8 cellular contexts compared by ENCODE assay signal in genomic region chr20:62356948-62357667, GRCh38. TPM values are rescaled to one million over a fixed set of nuclear protein-coding genes. Genes with fewer than 3 reads are reported as not detected.
DNase-seq lines count a peak whose midpoint lies in the region; ATAC-seq, FAIRE-seq and TF ChIP-seq lines count a peak whose summit lies in the region.
"Had no signal": no experiment of that assay in that cellular context is flagged by ENCODE, and none has a peak within 500 bp of the region (broad histone marks: within the 10 kb centered on the region; RNA-seq: fewer than 3 reads in every experiment).

No MANE protein-coding gene starts in this region.

- no peaks in the 10 kb centered on the region for H3K9me1 ChIP-seq in keratinocyte (ENCODE audit: control insufficient read depth, extremely low read depth, insufficient read depth, low read length)

- H3K4me1 Mint-ChIP-seq in MCF 10A (ENCODE audit: insufficient read depth, unreplicated experiment): peaks cover 34% of the 10 kb centered on the region

- POLR2A ChIA-PET in MCF 10A (lab: Yijun Ruan, JAX): interaction anchor here (0.7 to 5.4 kb wide), 11 partner anchors 8 to 286 kb away, joined by 3 to 106 read pairs (median 4); partner anchors contain the start of genes ADRM1, LAMA5, RPS21 and SLCO4A1

- H3K9me3 ChIP-seq in keratinocyte (ENCODE audit: control insufficient read depth, low read depth, low read length): no peaks in the 10 kb centered on the region
- H3K9me3 ChIP-seq in thoracic aorta: no peaks in the 10 kb centered on the region
- H3K9me3 ChIP-seq in Karpas-422 (ENCODE audit: low read length): no peaks in the 10 kb centered on the region

- H3K79me2 ChIP-seq in keratinocyte (ENCODE audit: control insufficient read depth, insufficient read depth, low read length) (peaks cover 62% of the 10 kb centered on the region), Karpas-422 (ENCODE audit: low read length) (no peaks in the 10 kb centered on the region)

- H3K27me3 Mint-ChIP-seq in MCF 10A (ENCODE audit: insufficient read depth, unreplicated experiment): no peaks in the 10 kb centered on the region

- no peaks in the 10 kb centered on the region for H3K9me2 ChIP-seq in Karpas-422 (replicated peaks; ENCODE audit: insufficient read depth, low read length)

- peaks cover 41% of the 10 kb centered on the region for H3K36me3 Mint-ChIP-seq in MCF 10A (ENCODE audit: insufficient read depth, unreplicated experiment)

- CTCF ChIA-PET in MCF 10A (lab: Yijun Ruan, JAX): interaction anchor here (1.2 to 3.7 kb wide), 5 partner anchors 11 to 56 kb away, joined by 5 to 52 read pairs (median 6); partner anchors contain the start of gene LAMA5

- H3K4me3 ChIP-seq in keratinocyte (ENCODE audit: control insufficient read depth in 2 of 3, extremely low read depth in 1 of 3, insufficient read depth in 2 of 3, low read depth in 1 of 3, low read length in 3 of 3) (no peak overlapping the region), thoracic aorta (peak overlapping the region; percentile 69), Karpas-422 (ENCODE audit: low read length) (no peak overlapping the region)

- H3K27ac ChIP-seq in keratinocyte (ENCODE audit: control insufficient read depth, insufficient read depth, low read length) (no peak overlapping the region), thoracic aorta (peak overlapping the region; percentile 94 to 100), Karpas-422 (ENCODE audit: low read length) (no peak overlapping the region)

- peak; percentile 38 for ATAC-seq in thoracic aorta (ENCODE audit: insufficient number of reproducible peaks, low FRiP score, low read depth)

- peaks cover 6 to 19% of the 10 kb centered on the region in 2 experiments for H3K36me3 ChIP-seq in keratinocyte (ENCODE audit: control insufficient read depth in 2 of 2, extremely low read depth in 1 of 2, insufficient read depth in 2 of 2, low read length in 2 of 2)
- peaks cover 3% of the 10 kb centered on the region for H3K36me3 ChIP-seq in thoracic aorta
- H3K36me3 ChIP-seq in Karpas-422 (ENCODE audit: insufficient read depth, low read length): no peaks in the 10 kb centered on the region

- TF ChIP-seq CTCF in MCF 10A (IDR thresholded peaks at IDR 0.05; ENCODE audit: unreplicated experiment) (no peak), keratinocyte (optimal IDR thresholded peaks at IDR 0.05 in 1 of 3, IDR thresholded peaks at IDR 0.05 in 1 of 3, conservative IDR thresholded peaks at IDR 0.05 in 1 of 3; ENCODE audit: extremely low read depth in 1 of 3, insufficient read depth in 2 of 3, low read length in 3 of 3) (no peak), thoracic aorta (IDR thresholded peaks at IDR 0.05) (no peak)

- dilution Hi-C loops in keratinocyte (cut with MboI; ENCODE audit: extremely low pct_ligation_motif_present, low sequenced_read_pairs): no loop called here

- no peak overlapping the region for H3K9ac ChIP-seq in keratinocyte (ENCODE audit: control insufficient read depth, extremely low read depth, insufficient read depth, low read length)
- H3K9ac ChIP-seq in Karpas-422 (ENCODE audit: low read length): no peak overlapping the region

- BruUV-seq in MCF 10A (replicated peaks; lab: Mats Ljungman, UMichigan): no TSS peak

- H2AFZ ChIP-seq in keratinocyte (ENCODE audit: control insufficient read depth, low read length) (no peak overlapping the region), Karpas-422 (ENCODE audit: low read length) (no peak overlapping the region)

- FAIRE-seq in keratinocyte (lab: Jason Lieb, UNC): no peak

- H3K4me1 ChIP-seq in keratinocyte (ENCODE audit: control insufficient read depth, extremely low read depth, insufficient read depth, low read length) (peaks cover 83% of the 10 kb centered on the region), thoracic aorta (ENCODE audit: control insufficient read depth in 1 of 2, low read depth in 2 of 2) (peaks cover 76 to 95% of the 10 kb centered on the region in 2 donors), Karpas-422 (ENCODE audit: low read length) (peaks cover 2% of the 10 kb centered on the region)

- H3K4me3 Mint-ChIP-seq in MCF 10A (ENCODE audit: unreplicated experiment): no peak overlapping the region

- H3K9me3 Mint-ChIP-seq in MCF 10A (ENCODE audit: unreplicated experiment): no peaks in the 10 kb centered on the region

- H3K27ac Mint-ChIP-seq in MCF 10A (ENCODE audit: low read depth, unreplicated experiment): no peak overlapping the region

- H3K27me3 ChIP-seq in keratinocyte (ENCODE audit: control insufficient read depth, extremely low read depth, insufficient read depth, low read length) (no peaks in the 10 kb centered on the region), thoracic aorta (replicated peaks; ENCODE audit: insufficient read depth) (no peaks in the 10 kb centered on the region), Karpas-422 (ENCODE audit: low read length) (no peaks in the 10 kb centered on the region)

- DNase-seq in LHCN-M2 (ENCODE audit: low read depth) (peak; percentile 68), MCF 10A (ENCODE audit: unreplicated experiment) (peak; percentile 73), keratinocyte (ENCODE audit: low read depth, low spot score) (no peak), thoracic aorta (ENCODE audit: low spot score) (peak; percentile 65), NCI-H187 (lab: John Stamatoyannopoulos, UW) (no peak), Karpas-422 (no peak)
- no peak for DNase-seq in activated CD4-positive, CD25-positive, alpha-beta regulatory T cell (lab: John Stamatoyannopoulos, UW)
- DNase-seq: MM.1S had no signal

- intact Hi-C loops in MCF 10A (cut with micrococcal nuclease): no loop called here

- peaks cover 14% of the 10 kb centered on the region for H4K20me1 ChIP-seq in keratinocyte (ENCODE audit: control insufficient read depth, extremely low read depth, insufficient read depth, low read length)
- H4K20me1 ChIP-seq in Karpas-422 (ENCODE audit: insufficient read depth, low read depth, low read length): peaks cover 22% of the 10 kb centered on the region; the same call in 1 of the 2 replicates

- H3K4me2 ChIP-seq in keratinocyte (ENCODE audit: control insufficient read depth, extremely low read depth, insufficient read depth, low read depth, low read length) (peak overlapping the region; percentile 45), Karpas-422 (ENCODE audit: low read depth, low read length, poor library complexity, severe bottlenecking) (no peak overlapping the region)

RNA-seq across cellular contexts. Expression of gene LAMA5, which starts 10.0 kb away (rescaled TPM):
- total RNA-seq in LHCN-M2 (2014; rRNA removed): 7.2 and 29.2 TPM in 2 replicates
- 1.5 TPM for polyA plus RNA-seq in LHCN-M2 (2012)
- 266 and 292 TPM in 2 replicates for total RNA-seq in MCF 10A (2022)
- 6.9 to 17.9 TPM (median 8.7 TPM) in 3 replicates for polyA plus RNA-seq in keratinocyte
- polyA plus RNA-seq in keratinocyte (2011; ENCODE audit: low read depth): 51.0 TPM
- 1.6 and 8.1 TPM in 2 replicates for polyA plus RNA-seq in keratinocyte (2011; cell fraction: cytosol; rRNA removed)
- 101 and 177 TPM in 2 replicates for polyA plus RNA-seq in keratinocyte (2011; cell fraction: nucleus; rRNA removed)
- polyA plus RNA-seq in keratinocyte (2012; ENCODE audit: low replicate concordance): 54.5 and 61.7 TPM in 2 replicates
- 24.2 to 50.5 TPM (median 24.6 TPM) in 3 replicates for polyA minus RNA-seq in keratinocyte
- polyA minus RNA-seq in keratinocyte (2011; cell fraction: cytosol; rRNA and poly(A)+ RNA removed): 43.2 TPM
- 183 and 196 TPM in 2 replicates for polyA minus RNA-seq in keratinocyte (2011; cell fraction: nucleus; rRNA and poly(A)+ RNA removed)
- total RNA-seq in thoracic aorta: 100 to 1,000 TPM; 289 to 333 TPM
- 3.2 and 17.5 TPM in 2 replicates for total RNA-seq in Karpas-422 (2014; rRNA removed; shearing (Covaris generic); ENCODE audit: low replicate concordance)

RNA-seq across cellular contexts. Expression of gene RPS21, which starts 29.8 kb away (rescaled TPM):
- 1,447 and 2,174 TPM in 2 replicates for total RNA-seq in LHCN-M2 (2014; rRNA removed)
- 3,622 TPM for polyA plus RNA-seq in LHCN-M2 (2012)
- total RNA-seq in MCF 10A (2022): 1,978 and 2,055 TPM in 2 replicates
- 2,971 to 5,490 TPM (median 3,874 TPM) in 3 replicates for polyA plus RNA-seq in keratinocyte
- 984 TPM for polyA plus RNA-seq in keratinocyte (2011; ENCODE audit: low read depth)
- 1,407 and 2,786 TPM in 2 replicates for polyA plus RNA-seq in keratinocyte (2011; cell fraction: cytosol; rRNA removed)
- 1,324 and 1,818 TPM in 2 replicates for polyA plus RNA-seq in keratinocyte (2011; cell fraction: nucleus; rRNA removed)
- polyA plus RNA-seq in keratinocyte (2012; ENCODE audit: low replicate concordance): 3,853 and 4,653 TPM in 2 replicates
- polyA minus RNA-seq in keratinocyte: 724 to 1,431 TPM (median 1,117 TPM) in 3 replicates
- polyA minus RNA-seq in keratinocyte (2011; cell fraction: cytosol; rRNA and poly(A)+ RNA removed): 1,444 TPM
- 353 and 441 TPM in 2 replicates for polyA minus RNA-seq in keratinocyte (2011; cell fraction: nucleus; rRNA and poly(A)+ RNA removed)
- total RNA-seq in thoracic aorta: 1,000 to 10,000 TPM; 1,025 to 2,724 TPM
- 1,523 and 2,619 TPM in 2 replicates for total RNA-seq in Karpas-422 (2014; rRNA removed; shearing (Covaris generic); ENCODE audit: low replicate concordance)

RNA-seq across cellular contexts. Expression of gene CABLES2, which starts 50.0 kb away (rescaled TPM):
- 7.0 and 7.2 TPM in 2 replicates for total RNA-seq in LHCN-M2 (2014; rRNA removed)
- 4.9 TPM for polyA plus RNA-seq in LHCN-M2 (2012)
- 1.5 and 2.8 TPM in 2 replicates for total RNA-seq in MCF 10A (2022)
- polyA plus RNA-seq in keratinocyte: 1.9 to 4.6 TPM (median 2.2 TPM) in 3 replicates
- 2.3 TPM for polyA plus RNA-seq in keratinocyte (2011; ENCODE audit: low read depth)
- 2.5 and 3.3 TPM in 2 replicates for polyA plus RNA-seq in keratinocyte (2011; cell fraction: cytosol; rRNA removed)
- 3.8 and 4.1 TPM in 2 replicates for polyA plus RNA-seq in keratinocyte (2011; cell fraction: nucleus; rRNA removed)
- 2.5 and 4.4 TPM in 2 replicates for polyA plus RNA-seq in keratinocyte (2012; ENCODE audit: low replicate concordance)
- polyA minus RNA-seq in keratinocyte: 3.0 to 5.1 TPM (median 3.0 TPM) in 3 replicates
- 3.1 TPM for polyA minus RNA-seq in keratinocyte (2011; cell fraction: cytosol; rRNA and poly(A)+ RNA removed)
- 2.1 and 2.3 TPM in 2 replicates for polyA minus RNA-seq in keratinocyte (2011; cell fraction: nucleus; rRNA and poly(A)+ RNA removed)
- 1 to 10 TPM; 2.1 to 9.2 TPM for total RNA-seq in thoracic aorta
- total RNA-seq in Karpas-422 (2014; rRNA removed; shearing (Covaris generic); ENCODE audit: low replicate concordance): 7.2 and 7.6 TPM in 2 replicates

RNA-seq across cellular contexts. Expression of gene ADRM1, which starts 54.3 kb away (rescaled TPM):
- 204 and 234 TPM in 2 replicates for total RNA-seq in LHCN-M2 (2014; rRNA removed)
- polyA plus RNA-seq in LHCN-M2 (2012): 159 TPM
- 98.0 and 127 TPM in 2 replicates for total RNA-seq in MCF 10A (2022)
- 89.8 to 109 TPM (median 91.4 TPM) in 3 replicates for polyA plus RNA-seq in keratinocyte
- polyA plus RNA-seq in keratinocyte (2011; ENCODE audit: low read depth): 76.7 TPM
- polyA plus RNA-seq in keratinocyte (2011; cell fraction: cytosol; rRNA removed): 44.3 and 119 TPM in 2 replicates
- 54.7 and 70.3 TPM in 2 replicates for polyA plus RNA-seq in keratinocyte (2011; cell fraction: nucleus; rRNA removed)
- 68.7 and 160 TPM in 2 replicates for polyA plus RNA-seq in keratinocyte (2012; ENCODE audit: low replicate concordance)
- 42.9 to 58.8 TPM (median 51.9 TPM) in 3 replicates for polyA minus RNA-seq in keratinocyte
- polyA minus RNA-seq in keratinocyte (2011; cell fraction: cytosol; rRNA and poly(A)+ RNA removed): 135 TPM
- polyA minus RNA-seq in keratinocyte (2011; cell fraction: nucleus; rRNA and poly(A)+ RNA removed): 43.1 and 52.3 TPM in 2 replicates
- total RNA-seq in thoracic aorta: 100 to 1,000 TPM in 1 of 2 donors, 10 to 100 TPM in 1; 98.8 to 113 TPM
- 53.5 and 109 TPM in 2 replicates for total RNA-seq in Karpas-422 (2014; rRNA removed; shearing (Covaris generic); ENCODE audit: low replicate concordance)

Comparison
In these comparisons a context has a peak if more than half of its experiments do, and no peak if none do; other contexts are left out.
1. DNase-seq: peak in LHCN-M2 (single experiment), MCF 10A (single experiment) and thoracic aorta (single experiment); none in keratinocyte (single experiment), NCI-H187 (0 of 2), Karpas-422 (single experiment) and activated CD4-positive, CD25-positive, alpha-beta regulatory T cell (0 of 4).
2. H3K27ac ChIP-seq: peak in thoracic aorta (2 of 2); none in keratinocyte (single experiment) and Karpas-422 (single experiment).